1 cellular context compared by ENCODE assay signal in the genomic region with DNA sequence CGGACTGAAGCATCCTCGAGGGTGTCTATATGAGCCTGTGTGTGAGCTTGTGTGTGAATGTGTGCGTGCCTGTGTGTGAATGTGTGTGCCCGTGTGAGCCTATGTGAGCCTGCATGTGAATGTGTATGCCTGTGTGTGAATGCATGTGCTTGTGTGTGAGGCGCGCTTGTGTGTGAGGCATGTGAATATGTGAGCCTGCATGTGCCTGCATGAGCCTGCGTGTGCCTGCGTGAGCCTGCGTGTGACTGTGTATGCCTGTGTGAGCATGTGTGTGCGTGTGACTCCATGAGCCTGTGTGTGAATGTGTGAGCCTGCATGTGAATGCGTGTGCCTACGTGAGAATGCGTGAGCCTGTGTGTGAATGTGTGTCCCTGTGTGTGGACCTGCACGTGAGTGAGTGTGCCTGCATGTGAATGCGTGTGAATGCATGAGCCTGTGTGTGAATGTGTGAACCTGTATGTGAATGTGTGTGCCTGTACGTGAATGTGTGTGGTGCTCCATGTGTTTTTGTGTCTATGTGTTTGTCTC.
A peak's percentile ranks its signal among the peaks of the same experiment; 100 is the strongest.
TF ChIP-seq lines count a peak whose summit lies in the region.

No MANE protein-coding gene starts in this region.

TF ChIP-seq in HepG2, 621 proteins besides CTCF, POLR2A, EP300 and RAD21 (continued from another document):
- TF ChIP-seq, protein P1, sequence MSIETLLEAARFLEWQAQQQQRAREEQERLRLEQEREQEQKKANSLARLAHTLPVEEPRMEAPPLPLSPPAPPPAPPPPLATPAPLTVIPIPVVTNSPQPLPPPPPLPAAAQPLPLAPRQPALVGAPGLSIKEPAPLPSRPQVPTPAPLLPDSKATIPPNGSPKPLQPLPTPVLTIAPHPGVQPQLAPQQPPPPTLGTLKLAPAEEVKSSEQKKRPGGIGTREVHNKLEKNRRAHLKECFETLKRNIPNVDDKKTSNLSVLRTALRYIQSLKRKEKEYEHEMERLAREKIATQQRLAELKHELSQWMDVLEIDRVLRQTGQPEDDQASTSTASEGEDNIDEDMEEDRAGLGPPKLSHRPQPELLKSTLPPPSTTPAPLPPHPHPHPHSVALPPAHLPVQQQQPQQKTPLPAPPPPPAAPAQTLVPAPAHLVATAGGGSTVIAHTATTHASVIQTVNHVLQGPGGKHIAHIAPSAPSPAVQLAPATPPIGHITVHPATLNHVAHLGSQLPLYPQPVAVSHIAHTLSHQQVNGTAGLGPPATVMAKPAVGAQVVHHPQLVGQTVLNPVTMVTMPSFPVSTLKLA (IDR thresholded peaks at IDR 0.05), result peak; percentile 39
TF ChIP-seq in HepG2: peak in this region for 2.
